In genomic region chr2:218662377-218662776, GRCh38 we compare ENCODE assay signal across 19 cellular contexts.
"Had no signal": no experiment of that assay in that cellular context is flagged by ENCODE, and none has a peak within 500 bp of the region (broad histone marks: within the 10 kb centered on the region; RNA-seq: fewer than 3 reads in every experiment).

No MANE protein-coding gene starts in this region.

- H3K27me3 ChIP-seq: left lung, right lobe of liver, testis, tibial artery had no signal

- H3K9me3 ChIP-seq: left lung, right lobe of liver, testis, tibial artery had no signal

- H2AFZ ChIP-seq: parathyroid adenoma had no signal

- H3K9me3 Mint-ChIP-seq: effector memory CD8-positive, alpha-beta T cell; naive thymus-derived CD4-positive, alpha-beta T cell; stimulated activated memory B cell treated with anti-CD40 and anti-IgM and Interleukin-4, amounts not matched to agents 10 μg/mL and 1 μg/mL and 100 μg/mL, for 72 hours; type B pancreatic cell had no signal

- H3K9ac ChIP-seq: parathyroid adenoma had no signal

- H3K4me3 ChIP-seq: left lung, right lobe of liver, testis, tibial artery had no signal

- H3K27ac ChIP-seq: left lung, parathyroid adenoma, right lobe of liver, testis, tibial artery had no signal

- DNase-seq: cortex of kidney; effector memory CD8-positive, alpha-beta T cell; head of caudate nucleus; kidney; left cardiac atrium; left lung; mesenchymal stem cell; midbrain; naive thymus-derived CD4-positive, alpha-beta T cell; right lobe of liver; stimulated activated CD4-positive, alpha-beta T cell treated with anti-CD3 and anti-CD28 coated beads, Interleukin-4, amount 100 ng/mL, for 4 hours; stimulated activated naive CD8-positive, alpha-beta T cell treated with anti-CD3 and anti-CD28 coated beads, Interleukin-15, Interleukin-2, amounts not matched to agents 100 U/mL and 50 U/mL, for 24 hours; substantia nigra; testis; tibial artery had no signal

- H3K4me3 Mint-ChIP-seq: effector memory CD8-positive, alpha-beta T cell; naive thymus-derived CD4-positive, alpha-beta T cell; stimulated activated memory B cell treated with anti-CD40 and anti-IgM and Interleukin-4, amounts not matched to agents 10 μg/mL and 1 μg/mL and 100 μg/mL, for 72 hours; type B pancreatic cell had no signal

- H3K27ac Mint-ChIP-seq: progenitor cell of endocrine pancreas; stimulated activated memory B cell treated with anti-CD40 and anti-IgM and Interleukin-4, amounts not matched to agents 10 μg/mL and 1 μg/mL and 100 μg/mL, for 72 hours; type B pancreatic cell had no signal

- H3K27me3 Mint-ChIP-seq: effector memory CD8-positive, alpha-beta T cell; naive thymus-derived CD4-positive, alpha-beta T cell; progenitor cell of endocrine pancreas; stimulated activated memory B cell treated with anti-CD40 and anti-IgM and Interleukin-4, amounts not matched to agents 10 μg/mL and 1 μg/mL and 100 μg/mL, for 72 hours; type B pancreatic cell had no signal

- ATAC-seq: effector memory CD8-positive, alpha-beta T cell; left cardiac atrium; left lung; naive thymus-derived CD4-positive, alpha-beta T cell; right lobe of liver; stimulated activated memory B cell treated with anti-CD40 and anti-IgM and Interleukin-4, amounts not matched to agents 10 μg/mL and 1 μg/mL and 100 μg/mL, for 72 hours; stimulated activated naive CD8-positive, alpha-beta T cell treated with anti-CD3 and anti-CD28 coated beads, Interleukin-15, Interleukin-2, amounts not matched to agents 100 U/mL and 50 U/mL, for 24 hours had no signal
